ENCODE assay signal across 8 cellular contexts in genomic region chr13:30607908-30608307, GRCh38. TPM values are rescaled to one million over a fixed set of nuclear protein-coding genes. Genes with fewer than 3 reads are reported as not detected.
DNase-seq lines count a peak whose midpoint lies in the region; ATAC-seq and TF ChIP-seq lines count a peak whose summit lies in the region.

No MANE protein-coding gene starts in this region.

- H3K79me2 ChIP-seq in DND-41 (ENCODE audit: insufficient read depth, low read length) (peaks cover 20% of the 10 kb centered on the region; the same call in 1 of the 2 replicates), MM.1S (ENCODE audit: low read length) (no peaks in the 10 kb centered on the region)

- DNase-seq in DND-41, result peak; percentile 76
- DNase-seq in MM.1S, result peak; percentile 90
- DNase-seq in activated T-cell treated with anti-CD3 and anti-CD28 coated beads for 1 hour (ENCODE audit: low read depth), result peak; percentile 42
- DNase-seq in stimulated activated CD4-positive, alpha-beta T cell treated with anti-CD3 and anti-CD28 coated beads, Interleukin-1b, Interleukin-23, amount 100 ng/mL, for 48 hours, result peak; percentile 64
- no peak for DNase-seq in omental fat pad (ENCODE audit: low spot score)
- no peak for DNase-seq in NCI-H1092 treated with DMSO at 0.1 percent for 48 hours (lab: John Stamatoyannopoulos, UW)
- DNase-seq in mesenteric fat pad (ENCODE audit: low spot score), result no peak

- H3K4me3 ChIP-seq in DND-41 (ENCODE audit: low read depth in 1 of 2, low read length in 2 of 2) (no peak overlapping the region), MM.1S (ENCODE audit: low read length) (no peak overlapping the region)

- TF ChIP-seq CTCF in DND-41 (IDR thresholded peaks at IDR 0.05; ENCODE audit: borderline replicate concordance, extremely low read depth, low read length, poor library complexity, severe bottlenecking), result no peak
- TF ChIP-seq CTCF in MM.1S (IDR thresholded peaks at IDR 0.05; ENCODE audit: low read length), result no peak
- TF ChIP-seq CTCF in omental fat pad (IDR thresholded peaks at IDR 0.05), result no peak

- H4K20me1 ChIP-seq in DND-41 (ENCODE audit: insufficient read depth, low read length) (no peaks in the 10 kb centered on the region), MM.1S (ENCODE audit: insufficient read depth, low read length) (no peaks in the 10 kb centered on the region)

- ATAC-seq in DND-41 (ENCODE audit: insufficient read depth, low read depth), result peak; percentile 98
- ATAC-seq in GM21528 (IDR thresholded peaks at IDR 0.05; ENCODE audit: low FRiP score, unreplicated experiment), result peak; percentile 94
- no peak for ATAC-seq in omental fat pad (ENCODE audit: low FRiP score)

- H3K27me3 ChIP-seq in DND-41 (ENCODE audit: insufficient read depth, low read length, poor library complexity) (no peaks in the 10 kb centered on the region), MM.1S (replicated peaks; ENCODE audit: insufficient read depth, low read length) (no peaks in the 10 kb centered on the region)

- no peaks in the 10 kb centered on the region for H3K9me3 ChIP-seq in DND-41 (ENCODE audit: insufficient read depth, low read length, severe bottlenecking)
- no peaks in the 10 kb centered on the region for H3K9me3 ChIP-seq in MM.1S (replicated peaks; ENCODE audit: insufficient read depth, low read length)

- H2AFZ ChIP-seq in DND-41 (ENCODE audit: low read depth, low read length) (no peak overlapping the region), MM.1S (ENCODE audit: low read length) (no peak overlapping the region)

- H3K27ac ChIP-seq in DND-41 (ENCODE audit: low read length), result no peak overlapping the region
- peak overlapping the region; percentile 16; the same call in 1 of the 2 replicates for H3K27ac ChIP-seq in MM.1S (ENCODE audit: low read length)

- H3F3A ChIP-seq in MM.1S (ENCODE audit: insufficient read depth, low read length), result no peaks in the 10 kb centered on the region; the same call in 1 of the 2 replicates

- H3K9ac ChIP-seq in DND-41 (ENCODE audit: low read depth, low read length) (no peak overlapping the region), MM.1S (ENCODE audit: low read length) (no peak overlapping the region; the same call in 1 of the 2 replicates)

- H3K4me1 ChIP-seq in DND-41 (ENCODE audit: insufficient read depth, low read length), result peaks cover 22% of the 10 kb centered on the region
- H3K4me1 ChIP-seq in MM.1S (ENCODE audit: low read length), result peaks cover 13% of the 10 kb centered on the region; the same call in 1 of the 2 replicates

- H3K4me2 ChIP-seq in DND-41 (ENCODE audit: insufficient read depth, low read length) (peak overlapping the region; percentile 29; the same call in 1 of the 2 replicates), MM.1S (ENCODE audit: low read depth, low read length) (peak overlapping the region; percentile 32; the same call in 1 of the 2 replicates)

- H3K9me2 ChIP-seq in MM.1S (replicated peaks; ENCODE audit: insufficient read depth, low read length), result no peaks in the 10 kb centered on the region

- no peaks in the 10 kb centered on the region for H3K36me3 ChIP-seq in DND-41 (ENCODE audit: insufficient read depth, low read length)
- H3K36me3 ChIP-seq in MM.1S (replicated peaks; ENCODE audit: insufficient read depth, low read length), result no peaks in the 10 kb centered on the region

RNA-seq across cellular contexts. Expression of gene USPL1, which starts 9.8 kb away (rescaled TPM):
- 10 to 100 TPM; 29.2 to 33.9 (median 32.6) TPM for total RNA-seq in omental fat pad
- 17.1 TPM for total RNA-seq in mesenteric fat pad

Comparison
In these comparisons a context has a peak if more than half of its experiments do, and no peak if none do; other contexts are left out.
1. DNase-seq: peak in DND-41 (single experiment), MM.1S (single experiment), activated T-cell treated with anti-CD3 and anti-CD28 coated beads for 1 hour (single experiment) and stimulated activated CD4-positive, alpha-beta T cell treated with anti-CD3 and anti-CD28 coated beads, Interleukin-1b, Interleukin-23, amount 100 ng/mL, for 48 hours (single experiment); none in omental fat pad (single experiment), NCI-H1092 treated with DMSO at 0.1 percent for 48 hours (single experiment) and mesenteric fat pad (single experiment).